ENCODE assay signal across 8 cellular contexts in the genomic region with DNA sequence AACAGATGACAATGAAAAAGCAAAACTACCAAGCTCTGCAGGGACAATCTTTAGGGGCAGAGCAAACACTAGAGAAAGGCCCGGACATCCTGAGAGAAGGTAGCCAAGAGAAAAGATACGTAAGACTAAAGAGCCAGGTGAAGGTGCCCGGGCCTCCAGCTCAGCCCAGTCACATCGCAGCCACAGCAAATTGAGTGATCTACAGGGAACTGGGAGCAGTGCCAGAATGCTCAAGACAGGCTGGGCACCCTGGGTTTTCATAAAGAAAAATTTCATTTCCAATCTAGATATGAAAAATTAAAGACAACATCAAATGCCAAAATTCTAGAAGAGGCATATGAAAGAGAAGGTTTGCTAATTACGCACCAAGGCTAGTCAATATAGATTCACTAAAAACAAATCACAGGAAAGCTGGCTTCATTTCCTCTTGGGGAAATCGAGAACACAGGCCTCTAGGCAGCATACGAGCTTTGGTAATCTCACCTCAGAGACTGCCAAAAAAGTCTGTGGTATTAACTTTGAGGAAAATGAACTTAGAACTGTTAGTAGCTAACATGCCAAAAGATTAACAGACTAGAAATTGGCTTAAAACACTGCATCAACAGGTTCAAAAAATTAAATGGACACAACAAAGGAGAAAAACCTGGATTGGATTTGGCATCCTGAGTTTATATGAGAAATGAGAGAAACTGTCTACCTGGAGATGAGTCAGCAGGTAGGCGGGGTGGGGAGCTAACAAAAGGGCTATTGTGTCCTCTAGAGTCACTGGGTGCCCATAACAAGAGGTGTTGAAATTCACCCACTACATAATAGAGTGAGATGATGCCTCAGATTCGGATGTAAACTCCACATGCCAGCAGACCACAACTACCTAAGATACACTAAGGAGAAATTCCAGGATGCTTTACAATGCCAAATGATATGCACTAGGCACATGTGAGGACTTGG. TPM values are rescaled to one million over a fixed set of nuclear protein-coding genes. Genes with fewer than 3 reads are reported as not detected.
DNase-seq lines count a peak whose midpoint lies in the region; ATAC-seq, FAIRE-seq and TF ChIP-seq lines count a peak whose summit lies in the region.

No MANE protein-coding gene starts in this region.

- H3K36me3 ChIP-seq in NT2/D1 (ENCODE audit: insufficient read depth, insufficient read length, low read length), result peaks cover 66% of the 10 kb centered on the region
- peaks cover 0 to 67% (median 56%) of the 10 kb centered on the region in 9 donors for H3K36me3 ChIP-seq in heart left ventricle
- H3K36me3 ChIP-seq in small intestine (ENCODE audit: control insufficient read depth in 2 of 2, insufficient read depth in 2 of 2, low read length in 2 of 2), result peaks cover 2 to 14% of the 10 kb centered on the region in 2 donors
- peaks cover 6 to 39% (median 16%) of the 10 kb centered on the region in 3 experiments for H3K36me3 ChIP-seq in naive thymus-derived CD4-positive, alpha-beta T cell (ENCODE audit: control insufficient read depth in 2 of 3, insufficient read depth in 3 of 3, low read length in 3 of 3)

- H3K4me3 ChIP-seq in NT2/D1 (ENCODE audit: insufficient read length, low read depth) (no peak overlapping the region), heart left ventricle (peak overlapping the region in 1 of 12 donors; percentile 19), small intestine (ENCODE audit: low read depth in 1 of 2, low read length in 2 of 2) (no peak overlapping the region)
- H3K4me3 ChIP-seq in naive thymus-derived CD4-positive, alpha-beta T cell (ENCODE audit: low read length), result no peak overlapping the region

- no peaks in the 10 kb centered on the region for H3K9me3 Mint-ChIP-seq in naive thymus-derived CD4-positive, alpha-beta T cell

- H3K27ac ChIP-seq in heart left ventricle (peak overlapping the region in 11 of 12 donors; percentile 8 to 56 (median 24)), small intestine (ENCODE audit: low read depth in 1 of 2, low read length in 1 of 2) (peak overlapping the region; percentile 1 to 77)
- H3K27ac ChIP-seq in naive thymus-derived CD4-positive, alpha-beta T cell (ENCODE audit: low read depth, low read length), result no peak overlapping the region

- peaks cover 0 to 52% (median 21%) of the 10 kb centered on the region in 5 donors for H3K36me3 Mint-ChIP-seq in naive thymus-derived CD4-positive, alpha-beta T cell

- CTCF ChIA-PET in naive thymus-derived CD4-positive, alpha-beta T cell (lab: Charles Lee), result interaction anchor here (0.6 kb wide), 1 partner anchor 316 kb away, joined by 4 read pairs; no protein-coding TSS in a partner anchor

- TF ChIP-seq POLR2A in heart left ventricle (IDR thresholded peaks at IDR 0.05), result no peak

- peaks cover 3% of the 10 kb centered on the region for H3K4me1 ChIP-seq in NT2/D1 (ENCODE audit: insufficient read depth, insufficient read length)
- H3K4me1 ChIP-seq in heart left ventricle, result peaks cover 22 to 79% (median 64%) of the 10 kb centered on the region in 12 donors
- peaks cover 11 to 32% of the 10 kb centered on the region in 2 donors for H3K4me1 ChIP-seq in small intestine (ENCODE audit: control insufficient read depth in 2 of 2, insufficient read depth in 1 of 2, low read depth in 1 of 2, low read length in 1 of 2)
- H3K4me1 ChIP-seq in naive thymus-derived CD4-positive, alpha-beta T cell (ENCODE audit: control insufficient read depth in 2 of 2, insufficient read depth in 2 of 2, low read length in 2 of 2), result peaks cover 14 to 17% of the 10 kb centered on the region in 2 donors

- ATAC-seq in heart left ventricle, result peak in 2 of 4 donors; percentile 45 to 48
- no peak for ATAC-seq in naive thymus-derived CD4-positive, alpha-beta T cell

- H3K27me3 ChIP-seq in NT2/D1 (ENCODE audit: insufficient read depth, insufficient read length) (no peaks in the 10 kb centered on the region), heart left ventricle (no peaks in the 10 kb centered on the region), small intestine (ENCODE audit: control insufficient read depth in 2 of 2, insufficient read depth in 2 of 2, low read length in 2 of 2) (no peaks in the 10 kb centered on the region)
- no peaks in the 10 kb centered on the region for H3K27me3 ChIP-seq in naive thymus-derived CD4-positive, alpha-beta T cell (ENCODE audit: control insufficient read depth in 2 of 2, insufficient read depth in 2 of 2, low read length in 2 of 2)

- POLR2A ChIA-PET in naive thymus-derived CD4-positive, alpha-beta T cell (lab: Charles Lee), result interaction anchor here (0.7 kb wide), 1 partner anchor 27 kb away, joined by 3 read pairs; no protein-coding TSS in a partner anchor

- H3K27me3 Mint-ChIP-seq in naive thymus-derived CD4-positive, alpha-beta T cell, result no peaks in the 10 kb centered on the region

- intact Hi-C loops in heart left ventricle (cut with DNase I), result no loop called here
- intact Hi-C loops in naive thymus-derived CD4-positive, alpha-beta T cell (cut with micrococcal nuclease), result no loop called here

- H3K4me1 Mint-ChIP-seq in naive thymus-derived CD4-positive, alpha-beta T cell, result peaks cover 42 to 76% (median 71%) of the 10 kb centered on the region in 7 donors

- H3K9me3 ChIP-seq in NT2/D1 (ENCODE audit: insufficient read depth, low read length) (no peaks in the 10 kb centered on the region), heart left ventricle (no peaks in the 10 kb centered on the region), small intestine (ENCODE audit: control insufficient read depth, low read depth) (no peaks in the 10 kb centered on the region)
- H3K9me3 ChIP-seq in naive thymus-derived CD4-positive, alpha-beta T cell (ENCODE audit: control insufficient read depth in 2 of 3, low read length in 3 of 3), result no peaks in the 10 kb centered on the region

- H3K9ac ChIP-seq in NT2/D1 (ENCODE audit: insufficient read length, low read depth), result no peak overlapping the region

- WGBS in heart left ventricle, 4 donors, result 28 to 32% (median 29%) methylated on average over 9 of the region's 9 CpGs
- 18 to 43% (median 40%) methylated on average over 9 of the region's 9 CpGs for WGBS in small intestine, 3 donors

- DNase-seq in NCI-H2081 (lab: John Stamatoyannopoulos, UW) (peak; percentile 29 to 37), NCI-H2081 treated with DMSO at 0.1 percent for 48 hours (lab: John Stamatoyannopoulos, UW) (no peak), NT2/D1 (ENCODE audit: low read depth, low spot score) (peak; percentile 80), heart left ventricle (no peak), small intestine (peak; percentile 63), NCI-H1694 (lab: John Stamatoyannopoulos, UW) (no peak), HuH-7.5 (ENCODE audit: low spot score) (no peak)
- DNase-seq in naive thymus-derived CD4-positive, alpha-beta T cell, result no peak

- no peak for TF ChIP-seq CTCF in heart left ventricle (IDR thresholded peaks at IDR 0.05)

- peak overlapping the region in 1 of 10 donors; percentile 34 for H3K4me3 Mint-ChIP-seq in naive thymus-derived CD4-positive, alpha-beta T cell

- peak overlapping the region in 1 of 9 donors; percentile 7 for H3K27ac Mint-ChIP-seq in naive thymus-derived CD4-positive, alpha-beta T cell

- no peak for FAIRE-seq in small intestine (lab: Jason Lieb, UNC)

RNA-seq across cellular contexts. Expression of a gene that starts 6.6 kb away (rescaled TPM):
- total RNA-seq in heart left ventricle, result 10 to 100 TPM; 37.9 to 81.3 (median 49.7) TPM
- 10 to 100 TPM; 37.7 to 43.4 TPM for polyA plus RNA-seq in heart left ventricle
- polyA plus RNA-seq in small intestine, result 10 to 100 TPM; 40.3 to 68.0 (median 57.7) TPM
- total RNA-seq in naive thymus-derived CD4-positive, alpha-beta T cell, result 100 to 1,000 TPM; 129 to 155 (median 132) TPM
- 10 to 100 TPM; 53.2 to 59.5 TPM for polyA plus RNA-seq in naive thymus-derived CD4-positive, alpha-beta T cell

Comparison
In these comparisons a context has a peak if more than half of its experiments do, and no peak if none do; other contexts are left out.
1. DNase-seq: peak in NCI-H2081 (2 of 2), NT2/D1 (single experiment) and small intestine (single experiment); none in NCI-H2081 treated with DMSO at 0.1 percent for 48 hours (single experiment), heart left ventricle (0 of 5), naive thymus-derived CD4-positive, alpha-beta T cell (0 of 9), NCI-H1694 (single experiment) and HuH-7.5 (single experiment).